ENCODE assay signal across 1 cellular context in the genomic region with DNA sequence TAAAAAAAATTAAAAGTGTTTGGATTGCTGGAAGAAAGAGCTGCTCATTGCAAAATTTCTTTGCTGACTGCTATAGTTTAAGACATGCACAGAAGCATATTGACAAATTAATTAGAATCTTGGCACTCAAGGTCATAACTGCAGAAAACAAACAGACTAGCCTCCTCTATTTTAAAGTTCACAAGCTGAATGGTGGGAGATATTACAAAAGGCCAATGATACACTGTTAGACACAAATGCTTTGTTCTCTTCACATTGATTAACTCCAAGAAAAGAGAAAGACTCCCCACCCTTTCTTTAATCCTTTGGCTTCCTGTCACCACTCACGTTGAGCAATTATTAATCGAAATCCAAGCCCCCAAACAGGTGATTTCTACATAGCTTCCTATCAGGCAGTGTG.
TF ChIP-seq lines count a peak whose summit lies in the region.

No MANE protein-coding gene starts in this region.

TF ChIP-seq in HepG2, 621 proteins besides CTCF, POLR2A, EP300 and RAD21 (continued from another document and continues in another):
- TF ChIP-seq, protein P1, sequence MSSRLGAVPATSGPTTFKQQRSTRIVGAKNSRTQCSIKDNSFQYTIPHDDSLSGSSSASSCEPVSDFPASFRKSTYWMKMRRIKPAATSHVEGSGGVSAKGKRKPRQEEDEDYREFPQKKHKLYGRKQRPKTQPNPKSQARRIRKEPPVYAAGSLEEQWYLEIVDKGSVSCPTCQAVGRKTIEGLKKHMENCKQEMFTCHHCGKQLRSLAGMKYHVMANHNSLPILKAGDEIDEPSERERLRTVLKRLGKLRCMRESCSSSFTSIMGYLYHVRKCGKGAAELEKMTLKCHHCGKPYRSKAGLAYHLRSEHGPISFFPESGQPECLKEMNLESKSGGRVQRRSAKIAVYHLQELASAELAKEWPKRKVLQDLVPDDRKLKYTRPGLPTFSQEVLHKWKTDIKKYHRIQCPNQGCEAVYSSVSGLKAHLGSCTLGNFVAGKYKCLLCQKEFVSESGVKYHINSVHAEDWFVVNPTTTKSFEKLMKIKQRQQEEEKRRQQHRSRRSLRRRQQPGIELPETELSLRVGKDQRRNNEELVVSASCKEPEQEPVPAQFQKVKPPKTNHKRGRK (CRISPR knock-in tag; IDR thresholded peaks at IDR 0.05), result no peak
- TF ChIP-seq RBAK (CRISPR knock-in tag; IDR thresholded peaks at IDR 0.05) (no peak), MZF1 (CRISPR knock-in tag; IDR thresholded peaks at IDR 0.05; ENCODE audit: borderline replicate concordance) (no peak), ZSCAN9 (CRISPR knock-in tag; IDR thresholded peaks at IDR 0.05; ENCODE audit: borderline replicate concordance) (no peak), ZNF124 (CRISPR knock-in tag; IDR thresholded peaks at IDR 0.05) (no peak), ZBTB8A (CRISPR knock-in tag; IDR thresholded peaks at IDR 0.05; ENCODE audit: borderline replicate concordance, low read depth) (no peak), MIXL1 (CRISPR knock-in tag; IDR thresholded peaks at IDR 0.05) (peak; percentile 83), ZNF446 (CRISPR knock-in tag; IDR thresholded peaks at IDR 0.05) (no peak), U2AF1 (optimal IDR thresholded peaks at IDR 0.05; ENCODE audit: low read depth, low read length) (no peak), KDM2A (CRISPR knock-in tag; IDR thresholded peaks at IDR 0.05; ENCODE audit: borderline replicate concordance, low read depth) (no peak), SOX6 (IDR thresholded peaks at IDR 0.05) (no peak), SOX6 (CRISPR knock-in tag; IDR thresholded peaks at IDR 0.05) (peak; percentile 74; the same call in 1 of the 2 replicates), NAIF1 (CRISPR knock-in tag; IDR thresholded peaks at IDR 0.05; ENCODE audit: borderline replicate concordance) (no peak), GLI4 (CRISPR knock-in tag; IDR thresholded peaks at IDR 0.05; ENCODE audit: borderline replicate concordance) (no peak), FOXP1 (IDR thresholded peaks at IDR 0.05) (no peak), FOXP1 (CRISPR knock-in tag; IDR thresholded peaks at IDR 0.05) (peak; percentile 27; the same call in 1 of the 2 replicates), TOE1 (CRISPR knock-in tag; IDR thresholded peaks at IDR 0.05) (no peak), REL (CRISPR knock-in tag; conservative IDR thresholded peaks at IDR 0.05) (no peak), TBX3 (IDR thresholded peaks at IDR 0.05; ENCODE audit: borderline replicate concordance) (no peak), NR2C2 (CRISPR knock-in tag; IDR thresholded peaks at IDR 0.05; ENCODE audit: borderline replicate concordance) (no peak), ZNF251 (CRISPR knock-in tag; IDR thresholded peaks at IDR 0.05) (no peak), ZBTB4 (CRISPR knock-in tag; IDR thresholded peaks at IDR 0.05; ENCODE audit: borderline replicate concordance) (no peak)
- TF ChIP-seq, protein P2, sequence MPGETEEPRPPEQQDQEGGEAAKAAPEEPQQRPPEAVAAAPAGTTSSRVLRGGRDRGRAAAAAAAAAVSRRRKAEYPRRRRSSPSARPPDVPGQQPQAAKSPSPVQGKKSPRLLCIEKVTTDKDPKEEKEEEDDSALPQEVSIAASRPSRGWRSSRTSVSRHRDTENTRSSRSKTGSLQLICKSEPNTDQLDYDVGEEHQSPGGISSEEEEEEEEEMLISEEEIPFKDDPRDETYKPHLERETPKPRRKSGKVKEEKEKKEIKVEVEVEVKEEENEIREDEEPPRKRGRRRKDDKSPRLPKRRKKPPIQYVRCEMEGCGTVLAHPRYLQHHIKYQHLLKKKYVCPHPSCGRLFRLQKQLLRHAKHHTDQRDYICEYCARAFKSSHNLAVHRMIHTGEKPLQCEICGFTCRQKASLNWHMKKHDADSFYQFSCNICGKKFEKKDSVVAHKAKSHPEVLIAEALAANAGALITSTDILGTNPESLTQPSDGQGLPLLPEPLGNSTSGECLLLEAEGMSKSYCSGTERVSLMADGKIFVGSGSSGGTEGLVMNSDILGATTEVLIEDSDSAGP (CRISPR knock-in tag; IDR thresholded peaks at IDR 0.05; ENCODE audit: borderline replicate concordance), result no peak
- TF ChIP-seq, protein P3, sequence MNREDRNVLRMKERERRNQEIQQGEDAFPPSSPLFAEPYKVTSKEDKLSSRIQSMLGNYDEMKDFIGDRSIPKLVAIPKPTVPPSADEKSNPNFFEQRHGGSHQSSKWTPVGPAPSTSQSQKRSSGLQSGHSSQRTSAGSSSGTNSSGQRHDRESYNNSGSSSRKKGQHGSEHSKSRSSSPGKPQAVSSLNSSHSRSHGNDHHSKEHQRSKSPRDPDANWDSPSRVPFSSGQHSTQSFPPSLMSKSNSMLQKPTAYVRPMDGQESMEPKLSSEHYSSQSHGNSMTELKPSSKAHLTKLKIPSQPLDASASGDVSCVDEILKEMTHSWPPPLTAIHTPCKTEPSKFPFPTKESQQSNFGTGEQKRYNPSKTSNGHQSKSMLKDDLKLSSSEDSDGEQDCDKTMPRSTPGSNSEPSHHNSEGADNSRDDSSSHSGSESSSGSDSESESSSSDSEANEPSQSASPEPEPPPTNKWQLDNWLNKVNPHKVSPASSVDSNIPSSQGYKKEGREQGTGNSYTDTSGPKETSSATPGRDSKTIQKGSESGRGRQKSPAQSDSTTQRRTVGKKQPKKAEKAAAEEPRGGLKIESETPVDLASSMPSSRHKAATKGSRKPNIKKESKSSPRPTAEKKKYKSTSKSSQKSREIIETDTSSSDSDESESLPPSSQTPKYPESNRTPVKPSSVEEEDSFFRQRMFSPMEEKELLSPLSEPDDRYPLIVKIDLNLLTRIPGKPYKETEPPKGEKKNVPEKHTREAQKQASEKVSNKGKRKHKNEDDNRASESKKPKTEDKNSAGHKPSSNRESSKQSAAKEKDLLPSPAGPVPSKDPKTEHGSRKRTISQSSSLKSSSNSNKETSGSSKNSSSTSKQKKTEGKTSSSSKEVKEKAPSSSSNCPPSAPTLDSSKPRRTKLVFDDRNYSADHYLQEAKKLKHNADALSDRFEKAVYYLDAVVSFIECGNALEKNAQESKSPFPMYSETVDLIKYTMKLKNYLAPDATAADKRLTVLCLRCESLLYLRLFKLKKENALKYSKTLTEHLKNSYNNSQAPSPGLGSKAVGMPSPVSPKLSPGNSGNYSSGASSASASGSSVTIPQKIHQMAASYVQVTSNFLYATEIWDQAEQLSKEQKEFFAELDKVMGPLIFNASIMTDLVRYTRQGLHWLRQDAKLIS (CRISPR knock-in tag; IDR thresholded peaks at IDR 0.05), result no peak
- TF ChIP-seq, protein P4, sequence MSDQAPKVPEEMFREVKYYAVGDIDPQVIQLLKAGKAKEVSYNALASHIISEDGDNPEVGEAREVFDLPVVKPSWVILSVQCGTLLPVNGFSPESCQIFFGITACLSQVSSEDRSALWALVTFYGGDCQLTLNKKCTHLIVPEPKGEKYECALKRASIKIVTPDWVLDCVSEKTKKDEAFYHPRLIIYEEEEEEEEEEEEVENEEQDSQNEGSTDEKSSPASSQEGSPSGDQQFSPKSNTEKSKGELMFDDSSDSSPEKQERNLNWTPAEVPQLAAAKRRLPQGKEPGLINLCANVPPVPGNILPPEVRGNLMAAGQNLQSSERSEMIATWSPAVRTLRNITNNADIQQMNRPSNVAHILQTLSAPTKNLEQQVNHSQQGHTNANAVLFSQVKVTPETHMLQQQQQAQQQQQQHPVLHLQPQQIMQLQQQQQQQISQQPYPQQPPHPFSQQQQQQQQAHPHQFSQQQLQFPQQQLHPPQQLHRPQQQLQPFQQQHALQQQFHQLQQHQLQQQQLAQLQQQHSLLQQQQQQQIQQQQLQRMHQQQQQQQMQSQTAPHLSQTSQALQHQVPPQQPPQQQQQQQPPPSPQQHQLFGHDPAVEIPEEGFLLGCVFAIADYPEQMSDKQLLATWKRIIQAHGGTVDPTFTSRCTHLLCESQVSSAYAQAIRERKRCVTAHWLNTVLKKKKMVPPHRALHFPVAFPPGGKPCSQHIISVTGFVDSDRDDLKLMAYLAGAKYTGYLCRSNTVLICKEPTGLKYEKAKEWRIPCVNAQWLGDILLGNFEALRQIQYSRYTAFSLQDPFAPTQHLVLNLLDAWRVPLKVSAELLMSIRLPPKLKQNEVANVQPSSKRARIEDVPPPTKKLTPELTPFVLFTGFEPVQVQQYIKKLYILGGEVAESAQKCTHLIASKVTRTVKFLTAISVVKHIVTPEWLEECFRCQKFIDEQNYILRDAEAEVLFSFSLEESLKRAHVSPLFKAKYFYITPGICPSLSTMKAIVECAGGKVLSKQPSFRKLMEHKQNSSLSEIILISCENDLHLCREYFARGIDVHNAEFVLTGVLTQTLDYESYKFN (CRISPR knock-in tag; conservative IDR thresholded peaks at IDR 0.05), result peak; percentile 36
- TF ChIP-seq, protein P5, sequence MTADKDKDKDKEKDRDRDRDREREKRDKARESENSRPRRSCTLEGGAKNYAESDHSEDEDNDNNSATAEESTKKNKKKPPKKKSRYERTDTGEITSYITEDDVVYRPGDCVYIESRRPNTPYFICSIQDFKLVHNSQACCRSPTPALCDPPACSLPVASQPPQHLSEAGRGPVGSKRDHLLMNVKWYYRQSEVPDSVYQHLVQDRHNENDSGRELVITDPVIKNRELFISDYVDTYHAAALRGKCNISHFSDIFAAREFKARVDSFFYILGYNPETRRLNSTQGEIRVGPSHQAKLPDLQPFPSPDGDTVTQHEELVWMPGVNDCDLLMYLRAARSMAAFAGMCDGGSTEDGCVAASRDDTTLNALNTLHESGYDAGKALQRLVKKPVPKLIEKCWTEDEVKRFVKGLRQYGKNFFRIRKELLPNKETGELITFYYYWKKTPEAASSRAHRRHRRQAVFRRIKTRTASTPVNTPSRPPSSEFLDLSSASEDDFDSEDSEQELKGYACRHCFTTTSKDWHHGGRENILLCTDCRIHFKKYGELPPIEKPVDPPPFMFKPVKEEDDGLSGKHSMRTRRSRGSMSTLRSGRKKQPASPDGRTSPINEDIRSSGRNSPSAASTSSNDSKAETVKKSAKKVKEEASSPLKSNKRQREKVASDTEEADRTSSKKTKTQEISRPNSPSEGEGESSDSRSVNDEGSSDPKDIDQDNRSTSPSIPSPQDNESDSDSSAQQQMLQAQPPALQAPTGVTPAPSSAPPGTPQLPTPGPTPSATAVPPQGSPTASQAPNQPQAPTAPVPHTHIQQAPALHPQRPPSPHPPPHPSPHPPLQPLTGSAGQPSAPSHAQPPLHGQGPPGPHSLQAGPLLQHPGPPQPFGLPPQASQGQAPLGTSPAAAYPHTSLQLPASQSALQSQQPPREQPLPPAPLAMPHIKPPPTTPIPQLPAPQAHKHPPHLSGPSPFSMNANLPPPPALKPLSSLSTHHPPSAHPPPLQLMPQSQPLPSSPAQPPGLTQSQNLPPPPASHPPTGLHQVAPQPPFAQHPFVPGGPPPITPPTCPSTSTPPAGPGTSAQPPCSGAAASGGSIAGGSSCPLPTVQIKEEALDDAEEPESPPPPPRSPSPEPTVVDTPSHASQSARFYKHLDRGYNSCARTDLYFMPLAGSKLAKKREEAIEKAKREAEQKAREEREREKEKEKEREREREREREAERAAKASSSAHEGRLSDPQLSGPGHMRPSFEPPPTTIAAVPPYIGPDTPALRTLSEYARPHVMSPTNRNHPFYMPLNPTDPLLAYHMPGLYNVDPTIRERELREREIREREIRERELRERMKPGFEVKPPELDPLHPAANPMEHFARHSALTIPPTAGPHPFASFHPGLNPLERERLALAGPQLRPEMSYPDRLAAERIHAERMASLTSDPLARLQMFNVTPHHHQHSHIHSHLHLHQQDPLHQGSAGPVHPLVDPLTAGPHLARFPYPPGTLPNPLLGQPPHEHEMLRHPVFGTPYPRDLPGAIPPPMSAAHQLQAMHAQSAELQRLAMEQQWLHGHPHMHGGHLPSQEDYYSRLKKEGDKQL (CRISPR knock-in tag; IDR thresholded peaks at IDR 0.05; ENCODE audit: low read depth), result no peak
- TF ChIP-seq, protein P6, sequence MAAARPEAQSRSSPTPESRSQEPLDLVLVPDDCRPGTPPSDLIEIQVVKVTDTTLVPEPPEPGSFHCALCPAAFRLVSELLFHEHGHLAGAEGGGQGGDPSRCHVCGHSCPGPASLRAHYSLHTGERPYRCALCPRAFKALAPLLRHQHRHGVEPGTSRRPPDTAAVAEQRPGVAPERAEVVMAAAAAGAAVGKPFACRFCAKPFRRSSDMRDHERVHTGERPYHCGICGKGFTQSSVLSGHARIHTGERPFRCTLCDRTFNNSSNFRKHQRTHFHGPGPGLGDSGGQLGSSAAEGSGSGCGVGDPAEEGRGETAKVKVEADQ (CRISPR knock-in tag; IDR thresholded peaks at IDR 0.05; ENCODE audit: borderline replicate concordance), result no peak
- TF ChIP-seq, protein P7, sequence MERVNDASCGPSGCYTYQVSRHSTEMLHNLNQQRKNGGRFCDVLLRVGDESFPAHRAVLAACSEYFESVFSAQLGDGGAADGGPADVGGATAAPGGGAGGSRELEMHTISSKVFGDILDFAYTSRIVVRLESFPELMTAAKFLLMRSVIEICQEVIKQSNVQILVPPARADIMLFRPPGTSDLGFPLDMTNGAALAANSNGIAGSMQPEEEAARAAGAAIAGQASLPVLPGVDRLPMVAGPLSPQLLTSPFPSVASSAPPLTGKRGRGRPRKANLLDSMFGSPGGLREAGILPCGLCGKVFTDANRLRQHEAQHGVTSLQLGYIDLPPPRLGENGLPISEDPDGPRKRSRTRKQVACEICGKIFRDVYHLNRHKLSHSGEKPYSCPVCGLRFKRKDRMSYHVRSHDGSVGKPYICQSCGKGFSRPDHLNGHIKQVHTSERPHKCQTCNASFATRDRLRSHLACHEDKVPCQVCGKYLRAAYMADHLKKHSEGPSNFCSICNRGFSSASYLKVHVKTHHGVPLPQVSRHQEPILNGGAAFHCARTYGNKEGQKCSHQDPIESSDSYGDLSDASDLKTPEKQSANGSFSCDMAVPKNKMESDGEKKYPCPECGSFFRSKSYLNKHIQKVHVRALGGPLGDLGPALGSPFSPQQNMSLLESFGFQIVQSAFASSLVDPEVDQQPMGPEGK (CRISPR knock-in tag; IDR thresholded peaks at IDR 0.05), result 0 out of 2 replicates have a peak, but pooled peaks have one; percentile 15
